Comparison of ENCODE assay signal across 1 cellular context in the genomic region with DNA sequence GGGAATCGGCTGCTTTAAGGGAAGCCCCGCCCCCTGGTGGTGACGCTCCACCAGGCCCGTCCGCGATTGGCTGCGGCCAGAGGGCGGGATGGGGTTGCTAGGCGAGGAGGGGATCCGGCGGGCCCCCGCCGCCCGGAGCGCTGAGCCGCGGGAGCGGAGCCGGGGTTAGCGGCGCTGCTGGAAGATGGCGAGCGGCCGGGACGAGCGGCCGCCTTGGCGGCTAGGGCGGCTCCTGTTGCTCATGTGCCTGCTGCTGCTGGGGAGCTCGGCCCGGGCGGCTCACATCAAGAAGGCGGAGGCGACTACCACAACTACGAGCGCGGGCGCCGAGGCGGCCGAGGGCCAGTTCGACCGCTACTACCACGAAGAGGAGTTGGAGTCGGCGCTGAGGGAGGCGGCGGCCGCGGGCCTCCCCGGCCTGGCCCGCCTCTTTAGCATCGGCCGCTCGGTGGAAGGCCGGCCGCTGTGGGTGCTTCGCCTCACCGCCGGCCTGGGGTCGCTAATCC.
TF ChIP-seq lines count a peak whose summit lies in the region.

A gene (plus strand): TSS at position 131 of the 506 bp plus-strand sequence. CDS start 54 bp downstream, at position 185.

TF ChIP-seq in HepG2, 621 proteins besides CTCF, POLR2A, EP300 and RAD21 (continued from another document and continues in another):
- TF ChIP-seq, protein P1, sequence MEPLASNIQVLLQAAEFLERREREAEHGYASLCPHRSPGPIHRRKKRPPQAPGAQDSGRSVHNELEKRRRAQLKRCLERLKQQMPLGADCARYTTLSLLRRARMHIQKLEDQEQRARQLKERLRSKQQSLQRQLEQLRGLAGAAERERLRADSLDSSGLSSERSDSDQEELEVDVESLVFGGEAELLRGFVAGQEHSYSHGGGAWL (CRISPR knock-in tag; IDR thresholded peaks at IDR 0.05): no peak; the same call in 1 of the 2 replicates
- no peak for TF ChIP-seq JUN (CRISPR knock-in tag; IDR thresholded peaks at IDR 0.05)
- TF ChIP-seq ZNF547 (CRISPR knock-in tag; IDR thresholded peaks at IDR 0.05): no peak
- peak; percentile 19; the same call in 1 of the 2 replicates for TF ChIP-seq FOSL2 (CRISPR knock-in tag; IDR thresholded peaks at IDR 0.05)
- TF ChIP-seq MIER3 (CRISPR knock-in tag; IDR thresholded peaks at IDR 0.05; ENCODE audit: borderline replicate concordance): no peak
- TF ChIP-seq, protein P2, sequence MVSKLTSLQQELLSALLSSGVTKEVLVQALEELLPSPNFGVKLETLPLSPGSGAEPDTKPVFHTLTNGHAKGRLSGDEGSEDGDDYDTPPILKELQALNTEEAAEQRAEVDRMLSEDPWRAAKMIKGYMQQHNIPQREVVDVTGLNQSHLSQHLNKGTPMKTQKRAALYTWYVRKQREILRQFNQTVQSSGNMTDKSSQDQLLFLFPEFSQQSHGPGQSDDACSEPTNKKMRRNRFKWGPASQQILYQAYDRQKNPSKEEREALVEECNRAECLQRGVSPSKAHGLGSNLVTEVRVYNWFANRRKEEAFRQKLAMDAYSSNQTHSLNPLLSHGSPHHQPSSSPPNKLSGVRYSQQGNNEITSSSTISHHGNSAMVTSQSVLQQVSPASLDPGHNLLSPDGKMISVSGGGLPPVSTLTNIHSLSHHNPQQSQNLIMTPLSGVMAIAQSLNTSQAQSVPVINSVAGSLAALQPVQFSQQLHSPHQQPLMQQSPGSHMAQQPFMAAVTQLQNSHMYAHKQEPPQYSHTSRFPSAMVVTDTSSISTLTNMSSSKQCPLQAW (CRISPR knock-in tag; IDR thresholded peaks at IDR 0.05): no peak
- no peak for TF ChIP-seq HOXA9 (CRISPR knock-in tag; IDR thresholded peaks at IDR 0.05; ENCODE audit: borderline replicate concordance)
- TF ChIP-seq, protein P3, sequence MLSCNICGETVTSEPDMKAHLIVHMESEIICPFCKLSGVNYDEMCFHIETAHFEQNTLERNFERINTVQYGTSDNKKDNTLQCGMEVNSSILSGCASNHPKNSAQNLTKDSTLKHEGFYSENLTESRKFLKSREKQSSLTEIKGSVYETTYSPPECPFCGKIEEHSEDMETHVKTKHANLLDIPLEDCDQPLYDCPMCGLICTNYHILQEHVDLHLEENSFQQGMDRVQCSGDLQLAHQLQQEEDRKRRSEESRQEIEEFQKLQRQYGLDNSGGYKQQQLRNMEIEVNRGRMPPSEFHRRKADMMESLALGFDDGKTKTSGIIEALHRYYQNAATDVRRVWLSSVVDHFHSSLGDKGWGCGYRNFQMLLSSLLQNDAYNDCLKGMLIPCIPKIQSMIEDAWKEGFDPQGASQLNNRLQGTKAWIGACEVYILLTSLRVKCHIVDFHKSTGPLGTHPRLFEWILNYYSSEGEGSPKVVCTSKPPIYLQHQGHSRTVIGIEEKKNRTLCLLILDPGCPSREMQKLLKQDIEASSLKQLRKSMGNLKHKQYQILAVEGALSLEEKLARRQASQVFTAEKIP (CRISPR knock-in tag; IDR thresholded peaks at IDR 0.05; ENCODE audit: borderline replicate concordance): no peak
- TF ChIP-seq ZNF430 (CRISPR knock-in tag; IDR thresholded peaks at IDR 0.05): no peak
- TF ChIP-seq ZNF468 (CRISPR knock-in tag; IDR thresholded peaks at IDR 0.05): no peak
- TF ChIP-seq ZNF44 (CRISPR knock-in tag; IDR thresholded peaks at IDR 0.05): no peak
- TF ChIP-seq SNRNP70 (IDR thresholded peaks at IDR 0.05; ENCODE audit: low read depth, low read length): no peak
- 0 out of 2 replicates have a peak, but pooled peaks have one; percentile 66 for TF ChIP-seq CBFB (CRISPR knock-in tag; IDR thresholded peaks at IDR 0.05)
- TF ChIP-seq, protein P4, sequence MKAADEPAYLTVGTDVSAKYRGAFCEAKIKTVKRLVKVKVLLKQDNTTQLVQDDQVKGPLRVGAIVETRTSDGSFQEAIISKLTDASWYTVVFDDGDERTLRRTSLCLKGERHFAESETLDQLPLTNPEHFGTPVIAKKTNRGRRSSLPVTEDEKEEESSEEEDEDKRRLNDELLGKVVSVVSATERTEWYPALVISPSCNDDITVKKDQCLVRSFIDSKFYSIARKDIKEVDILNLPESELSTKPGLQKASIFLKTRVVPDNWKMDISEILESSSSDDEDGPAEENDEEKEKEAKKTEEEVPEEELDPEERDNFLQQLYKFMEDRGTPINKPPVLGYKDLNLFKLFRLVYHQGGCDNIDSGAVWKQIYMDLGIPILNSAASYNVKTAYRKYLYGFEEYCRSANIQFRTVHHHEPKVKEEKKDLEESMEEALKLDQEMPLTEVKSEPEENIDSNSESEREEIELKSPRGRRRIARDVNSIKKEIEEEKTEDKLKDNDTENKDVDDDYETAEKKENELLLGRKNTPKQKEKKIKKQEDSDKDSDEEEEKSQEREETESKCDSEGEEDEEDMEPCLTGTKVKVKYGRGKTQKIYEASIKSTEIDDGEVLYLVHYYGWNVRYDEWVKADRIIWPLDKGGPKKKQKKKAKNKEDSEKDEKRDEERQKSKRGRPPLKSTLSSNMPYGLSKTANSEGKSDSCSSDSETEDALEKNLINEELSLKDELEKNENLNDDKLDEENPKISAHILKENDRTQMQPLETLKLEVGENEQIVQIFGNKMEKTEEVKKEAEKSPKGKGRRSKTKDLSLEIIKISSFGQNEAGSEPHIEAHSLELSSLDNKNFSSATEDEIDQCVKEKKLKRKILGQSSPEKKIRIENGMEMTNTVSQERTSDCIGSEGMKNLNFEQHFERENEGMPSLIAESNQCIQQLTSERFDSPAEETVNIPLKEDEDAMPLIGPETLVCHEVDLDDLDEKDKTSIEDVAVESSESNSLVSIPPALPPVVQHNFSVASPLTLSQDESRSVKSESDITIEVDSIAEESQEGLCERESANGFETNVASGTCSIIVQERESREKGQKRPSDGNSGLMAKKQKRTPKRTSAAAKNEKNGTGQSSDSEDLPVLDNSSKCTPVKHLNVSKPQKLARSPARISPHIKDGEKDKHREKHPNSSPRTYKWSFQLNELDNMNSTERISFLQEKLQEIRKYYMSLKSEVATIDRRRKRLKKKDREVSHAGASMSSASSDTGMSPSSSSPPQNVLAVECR (CRISPR knock-in tag; IDR thresholded peaks at IDR 0.05; ENCODE audit: borderline replicate concordance): peak; percentile 84; the same call in 1 of the 2 replicates
- peak; percentile 58 for TF ChIP-seq TEAD3 (CRISPR knock-in tag; optimal IDR thresholded peaks at IDR 0.05; ENCODE audit: borderline replicate concordance)
- no peak for TF ChIP-seq NFKBIZ (CRISPR knock-in tag; IDR thresholded peaks at IDR 0.05)
- no peak for TF ChIP-seq TCF7L2 (IDR thresholded peaks at IDR 0.05; ENCODE audit: low read depth, low read length)
- peak; percentile 65 for TF ChIP-seq PHF20 (CRISPR knock-in tag; IDR thresholded peaks at IDR 0.05)
- TF ChIP-seq ZZZ3 (CRISPR knock-in tag; IDR thresholded peaks at IDR 0.05; ENCODE audit: borderline replicate concordance): no peak
- no peak for TF ChIP-seq ZNF749 (CRISPR knock-in tag; IDR thresholded peaks at IDR 0.05; ENCODE audit: borderline replicate concordance)
- no peak for TF ChIP-seq KLF13 (CRISPR knock-in tag; IDR thresholded peaks at IDR 0.05)
- TF ChIP-seq THYN1 (CRISPR knock-in tag; IDR thresholded peaks at IDR 0.05; ENCODE audit: borderline replicate concordance, low read depth): no peak
- TF ChIP-seq, protein P5, sequence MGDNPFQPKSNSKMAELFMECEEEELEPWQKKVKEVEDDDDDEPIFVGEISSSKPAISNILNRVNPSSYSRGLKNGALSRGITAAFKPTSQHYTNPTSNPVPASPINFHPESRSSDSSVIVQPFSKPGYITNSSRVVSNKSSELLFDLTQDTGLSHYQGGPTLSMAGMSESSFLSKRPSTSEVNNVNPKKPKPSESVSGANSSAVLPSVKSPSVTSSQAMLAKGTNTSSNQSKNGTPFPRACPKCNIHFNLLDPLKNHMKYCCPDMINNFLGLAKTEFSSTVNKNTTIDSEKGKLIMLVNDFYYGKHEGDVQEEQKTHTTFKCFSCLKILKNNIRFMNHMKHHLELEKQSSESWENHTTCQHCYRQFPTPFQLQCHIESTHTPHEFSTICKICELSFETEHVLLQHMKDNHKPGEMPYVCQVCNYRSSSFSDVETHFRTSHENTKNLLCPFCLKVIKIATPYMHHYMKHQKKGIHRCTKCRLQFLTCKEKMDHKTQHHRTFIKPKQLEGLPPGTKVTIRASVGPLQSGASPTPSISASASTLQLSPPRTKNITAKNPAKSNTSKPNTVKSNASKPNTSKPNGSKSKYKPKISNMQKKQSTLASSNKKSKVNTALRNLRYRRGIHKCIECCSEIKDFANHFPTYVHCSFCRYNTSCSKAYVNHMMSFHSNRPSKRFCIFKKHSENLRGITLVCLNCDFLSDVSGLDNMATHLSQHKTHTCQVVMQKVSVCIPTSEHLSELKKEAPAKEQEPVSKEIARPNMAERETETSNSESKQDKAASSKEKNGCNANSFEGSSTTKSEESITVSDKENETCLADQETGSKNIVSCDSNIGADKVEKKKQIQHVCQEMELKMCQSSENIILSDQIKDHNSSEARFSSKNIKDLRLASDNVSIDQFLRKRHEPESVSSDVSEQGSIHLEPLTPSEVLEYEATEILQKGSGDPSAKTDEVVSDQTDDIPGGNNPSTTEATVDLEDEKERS (CRISPR knock-in tag; IDR thresholded peaks at IDR 0.05): no peak
- peak; percentile 79; the same call in 1 of the 2 replicates for TF ChIP-seq KAT7 (CRISPR knock-in tag; IDR thresholded peaks at IDR 0.05; ENCODE audit: borderline replicate concordance)
- TF ChIP-seq ZKSCAN8 (CRISPR knock-in tag; IDR thresholded peaks at IDR 0.05; ENCODE audit: borderline replicate concordance): no peak
- no peak for TF ChIP-seq ZNF30 (CRISPR knock-in tag; IDR thresholded peaks at IDR 0.05)
- TF ChIP-seq STAG1 (CRISPR knock-in tag; IDR thresholded peaks at IDR 0.05): no peak; the same call in 1 of the 2 replicates
- TF ChIP-seq ZNF788 (CRISPR knock-in tag; IDR thresholded peaks at IDR 0.05; ENCODE audit: borderline replicate concordance): peak; percentile 69; the same call in 1 of the 2 replicates
- TF ChIP-seq ZFYVE20 (CRISPR knock-in tag; IDR thresholded peaks at IDR 0.05; ENCODE audit: borderline replicate concordance, low read depth): no peak
- TF ChIP-seq ARNTL (CRISPR knock-in tag; IDR thresholded peaks at IDR 0.05): no peak
- TF ChIP-seq PRPF4 (IDR thresholded peaks at IDR 0.05; ENCODE audit: low read depth, low read length, poor library complexity, severe bottlenecking): no peak
- TF ChIP-seq, protein P6, sequence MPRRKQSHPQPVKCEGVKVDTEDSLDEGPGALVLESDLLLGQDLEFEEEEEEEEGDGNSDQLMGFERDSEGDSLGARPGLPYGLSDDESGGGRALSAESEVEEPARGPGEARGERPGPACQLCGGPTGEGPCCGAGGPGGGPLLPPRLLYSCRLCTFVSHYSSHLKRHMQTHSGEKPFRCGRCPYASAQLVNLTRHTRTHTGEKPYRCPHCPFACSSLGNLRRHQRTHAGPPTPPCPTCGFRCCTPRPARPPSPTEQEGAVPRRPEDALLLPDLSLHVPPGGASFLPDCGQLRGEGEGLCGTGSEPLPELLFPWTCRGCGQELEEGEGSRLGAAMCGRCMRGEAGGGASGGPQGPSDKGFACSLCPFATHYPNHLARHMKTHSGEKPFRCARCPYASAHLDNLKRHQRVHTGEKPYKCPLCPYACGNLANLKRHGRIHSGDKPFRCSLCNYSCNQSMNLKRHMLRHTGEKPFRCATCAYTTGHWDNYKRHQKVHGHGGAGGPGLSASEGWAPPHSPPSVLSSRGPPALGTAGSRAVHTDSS (CRISPR knock-in tag; conservative IDR thresholded peaks at IDR 0.05): no peak
- TF ChIP-seq, protein P7, sequence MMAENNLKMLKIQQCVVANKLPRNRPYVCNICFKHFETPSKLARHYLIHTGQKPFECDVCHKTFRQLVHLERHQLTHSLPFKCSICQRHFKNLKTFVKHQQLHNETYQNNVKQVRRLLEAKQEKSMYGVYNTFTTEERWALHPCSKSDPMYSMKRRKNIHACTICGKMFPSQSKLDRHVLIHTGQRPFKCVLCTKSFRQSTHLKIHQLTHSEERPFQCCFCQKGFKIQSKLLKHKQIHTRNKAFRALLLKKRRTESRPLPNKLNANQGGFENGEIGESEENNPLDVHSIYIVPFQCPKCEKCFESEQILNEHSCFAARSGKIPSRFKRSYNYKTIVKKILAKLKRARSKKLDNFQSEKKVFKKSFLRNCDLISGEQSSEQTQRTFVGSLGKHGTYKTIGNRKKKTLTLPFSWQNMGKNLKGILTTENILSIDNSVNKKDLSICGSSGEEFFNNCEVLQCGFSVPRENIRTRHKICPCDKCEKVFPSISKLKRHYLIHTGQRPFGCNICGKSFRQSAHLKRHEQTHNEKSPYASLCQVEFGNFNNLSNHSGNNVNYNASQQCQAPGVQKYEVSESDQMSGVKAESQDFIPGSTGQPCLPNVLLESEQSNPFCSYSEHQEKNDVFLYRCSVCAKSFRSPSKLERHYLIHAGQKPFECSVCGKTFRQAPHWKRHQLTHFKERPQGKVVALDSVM (CRISPR knock-in tag; IDR thresholded peaks at IDR 0.05): peak; percentile 47; the same call in 1 of the 2 replicates
- no peak for TF ChIP-seq SP5 (CRISPR knock-in tag; IDR thresholded peaks at IDR 0.05; ENCODE audit: borderline replicate concordance, low read depth)
- no peak for TF ChIP-seq ARNT2 (CRISPR knock-in tag; IDR thresholded peaks at IDR 0.05; ENCODE audit: low read depth)
- no peak for TF ChIP-seq RORA (CRISPR knock-in tag; IDR thresholded peaks at IDR 0.05)
- TF ChIP-seq ZNF292 (CRISPR knock-in tag; IDR thresholded peaks at IDR 0.05; ENCODE audit: borderline replicate concordance, low read depth): no peak
- no peak for TF ChIP-seq ZNF781 (CRISPR knock-in tag; IDR thresholded peaks at IDR 0.05; ENCODE audit: borderline replicate concordance, not compliant biosample characterization)
- TF ChIP-seq, protein P8, sequence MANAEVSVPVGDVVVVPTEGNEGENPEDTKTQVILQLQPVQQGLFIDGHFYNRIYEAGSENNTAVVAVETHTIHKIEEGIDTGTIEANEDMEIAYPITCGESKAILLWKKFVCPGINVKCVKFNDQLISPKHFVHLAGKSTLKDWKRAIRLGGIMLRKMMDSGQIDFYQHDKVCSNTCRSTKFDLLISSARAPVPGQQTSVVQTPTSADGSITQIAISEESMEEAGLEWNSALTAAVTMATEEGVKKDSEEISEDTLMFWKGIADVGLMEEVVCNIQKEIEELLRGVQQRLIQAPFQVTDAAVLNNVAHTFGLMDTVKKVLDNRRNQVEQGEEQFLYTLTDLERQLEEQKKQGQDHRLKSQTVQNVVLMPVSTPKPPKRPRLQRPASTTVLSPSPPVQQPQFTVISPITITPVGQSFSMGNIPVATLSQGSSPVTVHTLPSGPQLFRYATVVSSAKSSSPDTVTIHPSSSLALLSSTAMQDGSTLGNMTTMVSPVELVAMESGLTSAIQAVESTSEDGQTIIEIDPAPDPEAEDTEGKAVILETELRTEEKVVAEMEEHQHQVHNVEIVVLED (CRISPR knock-in tag; IDR thresholded peaks at IDR 0.05; ENCODE audit: borderline replicate concordance): 0 out of 2 replicates have a peak, but pooled peaks have one; percentile 2
- no peak for TF ChIP-seq ZNF850 (CRISPR knock-in tag; conservative IDR thresholded peaks at IDR 0.05)
